In genomic region chr1:235504122-235504493, GRCh38 we compare ENCODE assay signal across 8 cellular contexts. TPM values are rescaled to one million over a fixed set of nuclear protein-coding genes. Genes with fewer than 3 reads are reported as not detected.
DNase-seq lines count a peak whose midpoint lies in the region; ATAC-seq and TF ChIP-seq lines count a peak whose summit lies in the region.

Gene B3GALNT2, minus strand, starts transcription at chr1:235504452. Its CDS starts 200 bp downstream, at chr1:235504252.

- H3K27ac Mint-ChIP-seq in activated CD4-positive, alpha-beta T cell treated with anti-CD3 and anti-CD28 coated beads, Interleukin-2, amount 10 ng/mL, durations not matched to agents 7 days and 5 days, result peak within 1 kb of the TSS; percentile 97

- intact Hi-C loops in ovary (cut with DNase I), result loop anchor here in 1 of 4 donors (5.0 kb wide), 1 partner anchor 237 kb away; no protein-coding TSS in a partner anchor

- H3F3A ChIP-seq in SU-DHL-6 (ENCODE audit: insufficient read depth), result peaks cover 9% of the 10 kb centered on the region; the same call in 1 of the 2 replicates

- DNase-seq in activated CD4-positive, alpha-beta T cell treated with anti-CD3 and anti-CD28 coated beads, Interleukin-2, amount 10 ng/mL, durations not matched to agents 7 days and 5 days, result no peak
- DNase-seq in activated CD4-positive, alpha-beta T cell treated with anti-CD3 and anti-CD28 coated beads for 48 hours, result no peak
- no peak for DNase-seq in fibroblast of villous mesenchyme (ENCODE audit: low read depth)
- DNase-seq in ovary, result no peak
- DNase-seq in LoVo (ENCODE audit: low spot score), result no peak
- DNase-seq in hypothalamus (lab: John Stamatoyannopoulos, UW), result no peak

- no peaks in the 10 kb centered on the region for H3K9me2 ChIP-seq in SU-DHL-6 (replicated peaks; ENCODE audit: insufficient read depth, low read length)

- TF ChIP-seq CTCF in SU-DHL-6 (IDR thresholded peaks at IDR 0.05; ENCODE audit: insufficient read depth, low read length, poor library complexity, severe bottlenecking) (no peak), fibroblast of villous mesenchyme (IDR thresholded peaks at IDR 0.05; ENCODE audit: insufficient read depth, low read depth, low read length) (no peak), ovary (IDR thresholded peaks at IDR 0.05) (no peak)

- peaks cover 4% of the 10 kb centered on the region for H3K4me1 ChIP-seq in ovary (ENCODE audit: insufficient read depth)

- WGBS in ovary, 3 donors, result 0% methylated on average over 15 to 44 of the region's 48 CpGs

- TF ChIP-seq EP300 in ovary (IDR thresholded peaks at IDR 0.05), result no peak

- peak within 1 kb of the TSS; percentile 92 for H2AFZ ChIP-seq in SU-DHL-6 (ENCODE audit: low read depth, low read length, severe bottlenecking)

- no peaks in the 10 kb centered on the region for H4K20me1 ChIP-seq in SU-DHL-6 (ENCODE audit: low read depth, low read length)

- POLR2A ChIA-PET in activated CD4-positive, alpha-beta T cell treated with anti-CD3 and anti-CD28 coated beads, Interleukin-2, amount 10 ng/mL, durations not matched to agents 7 days and 5 days (lab: Charles Lee), result interaction anchor here (0.6 kb wide), 2 partner anchors 136 to 402 kb away, joined by 3 to 6 read pairs; no protein-coding TSS in a partner anchor

- H3K4me1 Mint-ChIP-seq in activated CD4-positive, alpha-beta T cell treated with anti-CD3 and anti-CD28 coated beads, Interleukin-2, amount 10 ng/mL, durations not matched to agents 7 days and 5 days, result peaks cover 33% of the 10 kb centered on the region

- H3K4me3 Mint-ChIP-seq in activated CD4-positive, alpha-beta T cell treated with anti-CD3 and anti-CD28 coated beads, Interleukin-2, amount 10 ng/mL, durations not matched to agents 7 days and 5 days, result peak within 1 kb of the TSS; percentile 95

- H3K27me3 Mint-ChIP-seq in activated CD4-positive, alpha-beta T cell treated with anti-CD3 and anti-CD28 coated beads, Interleukin-2, amount 10 ng/mL, durations not matched to agents 7 days and 5 days, result no peaks in the 10 kb centered on the region

- H3K36me3 Mint-ChIP-seq in activated CD4-positive, alpha-beta T cell treated with anti-CD3 and anti-CD28 coated beads, Interleukin-2, amount 10 ng/mL, durations not matched to agents 7 days and 5 days (ENCODE audit: low read depth), result peaks cover 4% of the 10 kb centered on the region

- peak within 1 kb of the TSS; percentile 44 for H3K27ac ChIP-seq in SU-DHL-6 (ENCODE audit: low read depth, low read length)
- peak within 1 kb of the TSS; percentile 89 to 95 for H3K27ac ChIP-seq in ovary

- H3K27me3 ChIP-seq in SU-DHL-6 (ENCODE audit: low read length) (no peaks in the 10 kb centered on the region), ovary (no peaks in the 10 kb centered on the region)

- peak; percentile 45 for ATAC-seq in HG02943 (IDR thresholded peaks at IDR 0.05; ENCODE audit: low read depth, unreplicated experiment)

- H3K36me3 ChIP-seq in SU-DHL-6 (ENCODE audit: low read length) (no peaks in the 10 kb centered on the region), ovary (no peaks in the 10 kb centered on the region)

- H3K4me2 ChIP-seq in SU-DHL-6 (ENCODE audit: low read depth, low read length, poor library complexity, severe bottlenecking), result peak within 1 kb of the TSS; percentile 90

- CTCF ChIA-PET in activated CD4-positive, alpha-beta T cell treated with anti-CD3 and anti-CD28 coated beads, Interleukin-2, amount 10 ng/mL, durations not matched to agents 7 days and 5 days (lab: Charles Lee), result interaction anchor here (0.6 to 2.7 kb wide), 32 partner anchors 9 to 520 kb away, joined by 3 to 18 read pairs (median 4); partner anchors contain the start of genes RBM34 and TBCE

- no peaks in the 10 kb centered on the region for H3K9me3 ChIP-seq in SU-DHL-6 (ENCODE audit: insufficient read depth, low read length)
- no peaks in the 10 kb centered on the region for H3K9me3 ChIP-seq in ovary

- TF ChIP-seq POLR2A in ovary (IDR thresholded peaks at IDR 0.05), result peak; percentile 72

- H3K9me3 Mint-ChIP-seq in activated CD4-positive, alpha-beta T cell treated with anti-CD3 and anti-CD28 coated beads, Interleukin-2, amount 10 ng/mL, durations not matched to agents 7 days and 5 days, result no peaks in the 10 kb centered on the region

- H3K4me3 ChIP-seq in SU-DHL-6 (ENCODE audit: insufficient read depth, low read length, poor library complexity, severe bottlenecking), result peak within 1 kb of the TSS; percentile 71
- peak within 1 kb of the TSS; percentile 78 for H3K4me3 ChIP-seq in fibroblast of villous mesenchyme (ENCODE audit: low read depth, low read length)
- H3K4me3 ChIP-seq in ovary, result peak within 1 kb of the TSS; percentile 93

- H3K79me2 ChIP-seq in SU-DHL-6 (ENCODE audit: insufficient read depth, low read length), result no peaks in the 10 kb centered on the region

- H3K9ac ChIP-seq in SU-DHL-6 (ENCODE audit: low read length), result peak within 1 kb of the TSS; percentile 78

RNA-seq across cellular contexts. Expression of gene B3GALNT2, which starts in this region (rescaled TPM):
- 10 to 100 TPM; 12.2 to 13.2 TPM for total RNA-seq in activated CD4-positive, alpha-beta T cell treated with anti-CD3 and anti-CD28 coated beads, Interleukin-2, amount 10 ng/mL, durations not matched to agents 7 days and 5 days
- total RNA-seq in fibroblast of villous mesenchyme, result 48.0 and 74.3 TPM in 2 replicates
- 10 to 100 TPM; 14.1 to 21.5 (median 18.6) TPM for total RNA-seq in ovary
- polyA plus RNA-seq in ovary, result 10 to 100 TPM in 1 of 2 donors, 1 to 10 TPM in 1; 6.2 to 18.0 TPM
